22 cellular contexts compared by ENCODE assay signal in the genomic region with DNA sequence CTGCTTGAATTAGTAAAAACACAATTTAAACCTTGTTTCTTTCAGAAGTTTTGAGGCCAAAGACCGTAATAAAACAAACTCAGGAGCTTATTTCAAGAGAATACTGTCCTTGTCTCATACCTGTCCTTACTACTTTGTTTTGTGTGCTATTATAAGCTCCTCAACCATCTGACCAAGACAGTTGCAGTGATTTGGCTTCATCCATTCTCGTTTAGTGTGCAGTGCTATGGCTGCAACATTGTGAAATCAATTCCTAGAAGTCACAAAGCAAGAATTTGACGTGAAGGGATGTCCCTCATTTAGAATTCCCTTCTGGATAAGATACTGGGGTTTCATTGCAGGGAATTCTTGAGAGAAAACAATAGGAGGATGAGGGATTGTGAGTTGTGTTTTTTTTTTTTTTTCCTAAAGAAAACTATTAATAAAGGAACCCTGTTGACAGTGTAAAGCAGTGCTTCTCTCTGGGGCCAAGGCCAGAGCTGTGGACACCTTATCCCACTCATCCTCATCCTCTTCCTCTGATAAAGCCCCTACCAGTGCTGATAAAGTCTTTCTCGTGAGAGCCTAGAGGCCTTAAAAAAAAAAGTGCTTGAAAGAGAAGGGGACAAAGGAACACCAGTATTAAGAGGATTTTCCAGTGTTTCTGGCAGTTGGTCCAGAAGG. TPM values are rescaled to one million over a fixed set of nuclear protein-coding genes. Genes with fewer than 3 reads are reported as not detected.
DNase-seq lines count a peak whose midpoint lies in the region; ATAC-seq and TF ChIP-seq lines count a peak whose summit lies in the region.
"Had no signal": no experiment of that assay in that cellular context is flagged by ENCODE, and none has a peak within 500 bp of the region (broad histone marks: within the 10 kb centered on the region; RNA-seq: fewer than 3 reads in every experiment).

A gene (plus strand): TSS at position 604 of the 663 bp plus-strand sequence. CDS start 60 bp downstream, outside the sequence.

- in situ Hi-C loops in GM23248 (cut with MboI), result no loop called here

- TF ChIP-seq CTCF in neural progenitor cell (IDR thresholded peaks at IDR 0.05) (no peak), SK-N-SH (IDR thresholded peaks at IDR 0.05) (no peak)

- intact Hi-C loops in activated CD4-positive, alpha-beta memory T cell treated with anti-CD3 and anti-CD28 coated beads for 36 hours (cut with micrococcal nuclease), result no loop called here

- H2AFZ ChIP-seq in GM23248 (no peak within 1 kb of the TSS), neural progenitor cell (replicated peaks) (no peak within 1 kb of the TSS), SK-N-SH (ENCODE audit: low read depth) (no peak within 1 kb of the TSS)

- H3K9me3 Mint-ChIP-seq in neural progenitor cell, result no peaks in the 10 kb centered on the region
- H3K9me3 Mint-ChIP-seq in activated CD4-positive, alpha-beta memory T cell treated with anti-CD3 and anti-CD28 coated beads for 36 hours, result no peaks in the 10 kb centered on the region
- H3K9me3 Mint-ChIP-seq: IgD-negative memory B cell had no signal

- H3F3A ChIP-seq in GM23248 (ENCODE audit: insufficient read depth) (no peaks in the 10 kb centered on the region), neural progenitor cell (ENCODE audit: low read depth) (no peaks in the 10 kb centered on the region), SK-N-SH (replicated peaks; ENCODE audit: insufficient read depth) (no peaks in the 10 kb centered on the region)

- CTCF ChIA-PET in SK-N-SH (lab: Yijun Ruan, JAX), result interaction anchor here (1.2 to 1.3 kb wide), 2 partner anchors 13 to 17 kb away, joined by 3 to 6 read pairs; no protein-coding TSS in a partner anchor
- CTCF ChIA-PET in activated CD4-positive, alpha-beta memory T cell treated with anti-CD3 and anti-CD28 coated beads for 36 hours (lab: Charles Lee), result interaction anchor here (0.7 kb wide), 1 partner anchor 217 kb away, joined by 3 read pairs; a partner anchor contains a TSS

- peaks cover 6% of the 10 kb centered on the region for H3K36me3 Mint-ChIP-seq in neural progenitor cell
- peaks cover 4% of the 10 kb centered on the region for H3K36me3 Mint-ChIP-seq in activated CD4-positive, alpha-beta memory T cell treated with anti-CD3 and anti-CD28 coated beads for 36 hours

- H3K79me2 ChIP-seq in GM23248 (ENCODE audit: insufficient read depth) (no peaks in the 10 kb centered on the region), neural progenitor cell (ENCODE audit: low read depth) (no peaks in the 10 kb centered on the region), SK-N-SH (ENCODE audit: insufficient read depth) (no peaks in the 10 kb centered on the region)

- no peak within 1 kb of the TSS for H3K27ac Mint-ChIP-seq in neural progenitor cell
- no peak within 1 kb of the TSS for H3K27ac Mint-ChIP-seq in activated CD4-positive, alpha-beta memory T cell treated with anti-CD3 and anti-CD28 coated beads for 36 hours
- H3K27ac Mint-ChIP-seq: B cell, CD14-positive monocyte, IgD-negative memory B cell had no signal

- POLR2A ChIA-PET in SK-N-SH (lab: Yijun Ruan, JAX), result no interaction called here
- POLR2A ChIA-PET in activated CD4-positive, alpha-beta memory T cell treated with anti-CD3 and anti-CD28 coated beads for 36 hours (lab: Charles Lee), result no interaction called here

- H3K9me2 ChIP-seq in GM23248 (ENCODE audit: insufficient read depth), result no peaks in the 10 kb centered on the region
- no peaks in the 10 kb centered on the region for H3K9me2 ChIP-seq in SK-N-SH

- H3K4me3 Mint-ChIP-seq in neural progenitor cell, result no peak within 1 kb of the TSS
- H3K4me3 Mint-ChIP-seq in activated CD4-positive, alpha-beta memory T cell treated with anti-CD3 and anti-CD28 coated beads for 36 hours, result no peak within 1 kb of the TSS
- H3K4me3 Mint-ChIP-seq: B cell, CD14-positive monocyte had no signal

- TF ChIP-seq RAD21 in SK-N-SH (IDR thresholded peaks at IDR 0.05; ENCODE audit: low read length), result no peak

- no peaks in the 10 kb centered on the region for H3K27me3 Mint-ChIP-seq in neural progenitor cell (ENCODE audit: insufficient read depth, low read depth)
- peaks cover 6% of the 10 kb centered on the region for H3K27me3 Mint-ChIP-seq in activated CD4-positive, alpha-beta memory T cell treated with anti-CD3 and anti-CD28 coated beads for 36 hours
- H3K27me3 Mint-ChIP-seq: IgD-negative memory B cell had no signal

- ATAC-seq in GM21737 (IDR thresholded peaks at IDR 0.05; ENCODE audit: unreplicated experiment), result no peak
- ATAC-seq: Panc1 had no signal

- H3K4me3 ChIP-seq in GM23248 (no peak within 1 kb of the TSS), neural progenitor cell (no peak within 1 kb of the TSS), SJCRH30 (no peak within 1 kb of the TSS), SK-N-SH (ENCODE audit: low read depth in 2 of 2, low read length in 1 of 2) (no peak within 1 kb of the TSS)
- H3K4me3 ChIP-seq: A549, SJSA1 had no signal

- H3K4me1 Mint-ChIP-seq in neural progenitor cell, result no peaks in the 10 kb centered on the region
- H3K4me1 Mint-ChIP-seq in activated CD4-positive, alpha-beta memory T cell treated with anti-CD3 and anti-CD28 coated beads for 36 hours (ENCODE audit: low read depth), result no peaks in the 10 kb centered on the region
- H3K4me1 Mint-ChIP-seq: B cell, CD14-positive monocyte, IgD-negative memory B cell had no signal

- H3K4me2 ChIP-seq in GM23248 (ENCODE audit: unreplicated experiment), result no peak within 1 kb of the TSS
- H3K4me2 ChIP-seq in neural progenitor cell, result no peak within 1 kb of the TSS
- H3K4me2 ChIP-seq in SK-N-SH, result no peak within 1 kb of the TSS
- H3K4me2 ChIP-seq: A549 had no signal

- WGBS in GM23248 (ENCODE audit: low coverage in 1 of 2, low lambda C conversion rate in 2 of 2, missing lambda C conversion rate in 2 of 2), 2 experiments, result 38 to 42% methylated on average over 4 of the region's 4 CpGs
- 87% methylated on average over 4 of the region's 4 CpGs for WGBS in SK-N-SH (ENCODE audit: low lambda C conversion rate)

- H3K27ac ChIP-seq in GM23248 (no peak within 1 kb of the TSS), neural progenitor cell (no peak within 1 kb of the TSS), SJCRH30 (no peak within 1 kb of the TSS), SK-N-SH (ENCODE audit: low read depth in 2 of 2, low read length in 1 of 2) (no peak within 1 kb of the TSS)
- H3K27ac ChIP-seq: A549, SJSA1 had no signal

- H3K27me3 ChIP-seq in GM23248 (replicated peaks; ENCODE audit: insufficient read depth) (no peaks in the 10 kb centered on the region), neural progenitor cell (no peaks in the 10 kb centered on the region), SJCRH30 (no peaks in the 10 kb centered on the region), SK-N-SH (ENCODE audit: insufficient read depth) (no peaks in the 10 kb centered on the region)
- H3K27me3 ChIP-seq: SJSA1 had no signal

- no peaks in the 10 kb centered on the region for H4K20me1 ChIP-seq in GM23248 (ENCODE audit: insufficient read depth)
- no peaks in the 10 kb centered on the region for H4K20me1 ChIP-seq in neural progenitor cell (ENCODE audit: low read depth)
- no peaks in the 10 kb centered on the region for H4K20me1 ChIP-seq in SK-N-SH (ENCODE audit: insufficient read depth)

- no peaks in the 10 kb centered on the region for H3K9me3 ChIP-seq in GM23248 (ENCODE audit: low read depth)
- H3K9me3 ChIP-seq in neural progenitor cell (ENCODE audit: low read depth), result no peaks in the 10 kb centered on the region
- H3K9me3 ChIP-seq in SJCRH30 (replicated peaks), result no peaks in the 10 kb centered on the region; the same call in 1 of the 2 replicates
- no peaks in the 10 kb centered on the region for H3K9me3 ChIP-seq in SK-N-SH
- H3K9me3 ChIP-seq: A549, SJSA1 had no signal

- peak; percentile 7 for DNase-seq in GM23248
- peak; percentile 35 for DNase-seq in OCI-M1 (lab: John Stamatoyannopoulos, UW)
- DNase-seq in fibroblast of gingiva (ENCODE audit: low read depth), result peak; percentile 4
- DNase-seq in neural progenitor cell (ENCODE audit: low spot score), result peak; percentile 30
- no peak for DNase-seq in SJCRH30
- no peak for DNase-seq in SK-N-SH
- DNase-seq in activated CD4-positive, alpha-beta memory T cell treated with anti-CD3 and anti-CD28 coated beads for 36 hours, result no peak
- DNase-seq: Karpas-422, NCI-H1694, NCI-H2081 treated with DMSO at 0.1 percent for 48 hours, NCI-H2171 treated with DMSO at 0.1 percent for 48 hours, NCI-H748 treated with DMSO at 0.1 percent for 48 hours had no signal

- no peak for TF ChIP-seq EP300 in SK-N-SH (IDR thresholded peaks at IDR 0.05; ENCODE audit: borderline replicate concordance in 1 of 2, low read depth in 1 of 2, low read length in 1 of 2)

- H3K4me1 ChIP-seq in GM23248 (ENCODE audit: insufficient read depth) (no peaks in the 10 kb centered on the region), neural progenitor cell (peaks cover 3% of the 10 kb centered on the region), SJCRH30 (no peaks in the 10 kb centered on the region), SK-N-SH (ENCODE audit: control insufficient read depth in 1 of 2, insufficient read depth in 2 of 2, low read depth in 1 of 2, low read length in 1 of 2) (no peaks in the 10 kb centered on the region)
- H3K4me1 ChIP-seq: A549, SJSA1 had no signal

- H3K36me3 ChIP-seq in GM23248 (ENCODE audit: low read depth), result no peaks in the 10 kb centered on the region
- no peaks in the 10 kb centered on the region for H3K36me3 ChIP-seq in neural progenitor cell
- peaks cover 11% of the 10 kb centered on the region for H3K36me3 ChIP-seq in SJCRH30
- peaks cover 0 to 8% of the 10 kb centered on the region in 2 experiments for H3K36me3 ChIP-seq in SK-N-SH (replicated peaks in 1 of 2; ENCODE audit: control insufficient read depth in 1 of 2, insufficient read depth in 2 of 2, low read length in 1 of 2)

- H3K9ac ChIP-seq in GM23248 (no peak within 1 kb of the TSS), neural progenitor cell (no peak within 1 kb of the TSS), SK-N-SH (no peak within 1 kb of the TSS)

TF ChIP-seq in SK-N-SH, 30 proteins besides CTCF, POLR2A, EP300 and RAD21 (continues in another document):
- TF ChIP-seq SIN3A (IDR thresholded peaks at IDR 0.05; ENCODE audit: borderline replicate concordance, low read depth, low read length) (no peak), RXRA (IDR thresholded peaks at IDR 0.05; ENCODE audit: borderline replicate concordance, low read depth) (no peak)

RNA-seq across cellular contexts. Expression of the gene that starts here (rescaled TPM):
- total RNA-seq in GM23248 (2014; rRNA removed; shearing (Covaris generic)), result not detected in 2 replicates
- polyA plus RNA-seq in GM23248 (2016; fragmentation: Nextera tagmentation; extraction: Ambion mirVana) (not detected in 2 replicates), SK-N-SH (2012; rRNA removed) (0.05 TPM in 1 of 2 replicates, not detected in the other)
- not detected in 2 replicates for total RNA-seq in neural progenitor cell (ENCODE audit: low replicate concordance)
- total RNA-seq in SJCRH30 (2014; rRNA removed; shearing (Covaris generic)), result 0.08 and 0.13 TPM in 2 replicates
- 0.03 TPM in 1 of 2 replicates, not detected in the other for polyA plus RNA-seq in SK-N-SH (2012; cell fraction: cytosol; rRNA removed)
- 0.14 and 0.15 TPM in 2 replicates for polyA plus RNA-seq in SK-N-SH (2012; cell fraction: nucleus; rRNA removed)
- not detected for total RNA-seq in activated CD4-positive, alpha-beta memory T cell treated with anti-CD3 and anti-CD28 coated beads for 36 hours
- total RNA-seq: B cell, Daoy, H1, M059J, SJSA1 had no signal
- polyA plus RNA-seq: CD14-positive monocyte, H1, IgD-negative memory B cell had no signal

Comparison
In these comparisons a context has a peak if more than half of its experiments do, and no peak if none do; other contexts are left out.
1. Peak in DNase-seq in GM23248; RNA of the gene not detected or under 1 TPM.
2. Peak in DNase-seq in neural progenitor cell; RNA of the gene not detected or under 1 TPM.
3. DNase-seq: peak in OCI-M1 (single experiment) and fibroblast of gingiva (single experiment); none in SJCRH30 (0 of 2), SK-N-SH (single experiment) and activated CD4-positive, alpha-beta memory T cell treated with anti-CD3 and anti-CD28 coated beads for 36 hours (single experiment).